Comparison of ENCODE assay signal across 29 cellular contexts in the genomic region with DNA sequence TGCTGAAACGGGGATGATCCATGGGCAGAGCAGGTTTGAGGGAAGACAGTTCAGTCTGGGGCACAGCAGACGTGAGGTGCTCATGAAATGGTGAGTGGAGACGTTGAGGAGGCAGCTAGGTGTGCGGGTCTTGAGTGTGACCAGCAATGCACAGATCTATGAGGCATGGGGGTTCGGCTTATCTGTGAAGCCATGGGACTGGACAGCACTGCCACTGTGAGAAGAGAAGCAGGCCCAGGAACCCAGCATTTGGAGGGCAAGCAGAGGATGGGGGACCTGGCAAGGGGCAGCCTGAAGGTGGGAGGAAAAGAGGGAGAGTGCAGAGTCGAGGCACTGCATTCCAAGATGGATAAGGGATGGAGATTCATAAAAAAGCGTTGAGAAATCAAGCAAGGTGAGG. TPM values are rescaled to one million over a fixed set of nuclear protein-coding genes. Genes with fewer than 3 reads are reported as not detected.
A peak's percentile ranks its signal among the peaks of the same experiment; 100 is the strongest.
DNase-seq lines count a peak whose midpoint lies in the region; ATAC-seq, FAIRE-seq and TF ChIP-seq lines count a peak whose summit lies in the region.
"Had no signal": no experiment of that assay in that cellular context is flagged by ENCODE, and none has a peak within 500 bp of the region (broad histone marks: within the 10 kb centered on the region; RNA-seq: fewer than 3 reads in every experiment).

No MANE protein-coding gene starts in this region.

- H3F3A ChIP-seq in Loucy (ENCODE audit: low read depth): no peaks in the 10 kb centered on the region

- H3K27me3 Mint-ChIP-seq in activated naive CD4-positive, alpha-beta T cell treated with anti-CD3 and anti-CD28 coated beads, Interleukin-2, amount 50 U/mL, for 24 hours: no peaks in the 10 kb centered on the region
- no peaks in the 10 kb centered on the region for H3K27me3 Mint-ChIP-seq in activated naive CD4-positive, alpha-beta T cell treated with anti-CD3 and anti-CD28 coated beads for 36 hours (ENCODE audit: low read depth)
- peaks cover 8% of the 10 kb centered on the region for H3K27me3 Mint-ChIP-seq in endothelial cell (ENCODE audit: unreplicated experiment)
- H3K27me3 Mint-ChIP-seq in stimulated activated memory B cell treated with anti-CD40 and anti-IgM and Interleukin-4, amounts not matched to agents 10 μg/mL and 1 μg/mL and 100 μg/mL, for 72 hours: no peaks in the 10 kb centered on the region
- no peaks in the 10 kb centered on the region for H3K27me3 Mint-ChIP-seq in MCF 10A (ENCODE audit: insufficient read depth, unreplicated experiment)

- DNase-seq in activated naive CD4-positive, alpha-beta T cell treated with anti-CD3 and anti-CD28 coated beads for 36 hours: no peak
- DNase-seq in endothelial cell (ENCODE audit: low spot score): no peak
- no peak for DNase-seq in HTR-8/SVneo (ENCODE audit: insufficient read length, low spot score)
- no peak for DNase-seq in MCF 10A (ENCODE audit: unreplicated experiment)
- no peak for DNase-seq in SIG-M5 treated with dmso at 0.1 percent for 504 hours (lab: John Stamatoyannopoulos, UW; ENCODE audit: unreplicated experiment)
- DNase-seq: activated CD4-positive, alpha-beta T cell treated with anti-CD3 and anti-CD28 coated beads for 4 hours; activated naive CD4-positive, alpha-beta T cell treated with Interleukin-2 at 50 U/mL for 16 hours; colonic mucosa; effector memory CD4-positive, alpha-beta T cell; foreskin fibroblast; head of caudate nucleus; kidney; lower lobe of right lung; NCI-H1436; NCI-H2107; NCI-H446 treated with DMSO at 0.1 percent for 48 hours; stimulated activated CD4-positive, alpha-beta T cell treated with anti-CD3 and anti-CD28 coated beads, Interleukin-12 subunit alpha, Interleukin-12 subunit beta, amount 100 ng/mL, for 4 hours; stimulated activated CD4-positive, alpha-beta T cell treated with anti-CD3 and anti-CD28 coated beads, Interleukin-4, amount 100 ng/mL, for 1 hour; stimulated activated naive CD4-positive, alpha-beta T cell had no signal

- FAIRE-seq in HTR-8/SVneo (lab: Jason Lieb, UNC): no peak
- FAIRE-seq: D721Med, GM18507, kidney had no signal

- H3K27ac Mint-ChIP-seq in activated naive CD4-positive, alpha-beta T cell treated with anti-CD3 and anti-CD28 coated beads, Interleukin-2, amount 50 U/mL, for 24 hours: peak overlapping the region; percentile 15
- no peak overlapping the region for H3K27ac Mint-ChIP-seq in activated naive CD4-positive, alpha-beta T cell treated with anti-CD3 and anti-CD28 coated beads for 36 hours
- H3K27ac Mint-ChIP-seq in endothelial cell (ENCODE audit: unreplicated experiment) (peak overlapping the region; percentile 20), MCF 10A (ENCODE audit: low read depth, unreplicated experiment) (no peak overlapping the region)
- H3K27ac Mint-ChIP-seq in stimulated activated memory B cell treated with anti-CD40 and anti-IgM and Interleukin-4, amounts not matched to agents 10 μg/mL and 1 μg/mL and 100 μg/mL, for 72 hours: peak overlapping the region; percentile 1

- intact Hi-C loops in activated naive CD4-positive, alpha-beta T cell treated with anti-CD3 and anti-CD28 coated beads for 36 hours (cut with micrococcal nuclease): no loop called here
- intact Hi-C loops in MCF 10A (cut with micrococcal nuclease): no loop called here

- POLR2A ChIA-PET in MCF 10A (lab: Yijun Ruan, JAX): no interaction called here

- H3K9ac ChIP-seq in Loucy (ENCODE audit: low read depth, low read length, poor library complexity, severe bottlenecking): no peak overlapping the region
- H3K9ac ChIP-seq: KMS-11 had no signal

- H3K4me2 ChIP-seq in Loucy (ENCODE audit: low read depth, low read length, poor library complexity, severe bottlenecking): peak overlapping the region; percentile 87
- H3K4me2 ChIP-seq: KMS-11 had no signal

- TF ChIP-seq CTCF in Loucy (conservative IDR thresholded peaks at IDR 0.05; ENCODE audit: low read length) (no peak), endothelial cell (IDR thresholded peaks at IDR 0.05; ENCODE audit: unreplicated experiment) (no peak), MCF 10A (IDR thresholded peaks at IDR 0.05; ENCODE audit: unreplicated experiment) (no peak)

- H3K4me3 ChIP-seq in Loucy (ENCODE audit: low read length, poor library complexity, severe bottlenecking): no peak overlapping the region
- H3K4me3 ChIP-seq: breast epithelium, colonic mucosa, lower lobe of right lung, SK-N-MC, suprapubic skin had no signal

- H2AFZ ChIP-seq in Loucy (ENCODE audit: low read length): no peak overlapping the region

- H3K36me3 Mint-ChIP-seq in activated naive CD4-positive, alpha-beta T cell treated with anti-CD3 and anti-CD28 coated beads, Interleukin-2, amount 50 U/mL, for 24 hours: peaks cover 38% of the 10 kb centered on the region
- H3K36me3 Mint-ChIP-seq in activated naive CD4-positive, alpha-beta T cell treated with anti-CD3 and anti-CD28 coated beads for 36 hours (ENCODE audit: low read depth): peaks cover 44% of the 10 kb centered on the region
- H3K36me3 Mint-ChIP-seq in endothelial cell (ENCODE audit: low read depth, unreplicated experiment) (peaks cover 13% of the 10 kb centered on the region), MCF 10A (ENCODE audit: insufficient read depth, unreplicated experiment) (peaks cover 45% of the 10 kb centered on the region)
- H3K36me3 Mint-ChIP-seq in stimulated activated memory B cell treated with anti-CD40 and anti-IgM and Interleukin-4, amounts not matched to agents 10 μg/mL and 1 μg/mL and 100 μg/mL, for 72 hours: peaks cover 84% of the 10 kb centered on the region

- peaks cover 92% of the 10 kb centered on the region for H4K20me1 ChIP-seq in Loucy (ENCODE audit: insufficient read depth, low read length, poor library complexity, severe bottlenecking)

- no peaks in the 10 kb centered on the region for H3K9me2 ChIP-seq in Loucy (replicated peaks; ENCODE audit: low read depth, low read length)

- peaks cover 89% of the 10 kb centered on the region for H3K36me3 ChIP-seq in Loucy (ENCODE audit: insufficient read depth, low read length)
- H3K36me3 ChIP-seq: colonic mucosa had no signal

- H3K9me3 ChIP-seq in Loucy (ENCODE audit: insufficient read depth, low read depth, low read length): no peaks in the 10 kb centered on the region
- H3K9me3 ChIP-seq: breast epithelium, colonic mucosa, lower lobe of right lung, suprapubic skin had no signal

- H3K4me1 ChIP-seq in Loucy (ENCODE audit: insufficient read depth, low read length, poor library complexity, severe bottlenecking): peaks cover 58% of the 10 kb centered on the region
- H3K4me1 ChIP-seq: breast epithelium, colonic mucosa had no signal

- H3K4me1 Mint-ChIP-seq in activated naive CD4-positive, alpha-beta T cell treated with anti-CD3 and anti-CD28 coated beads, Interleukin-2, amount 50 U/mL, for 24 hours: peaks cover 6% of the 10 kb centered on the region
- H3K4me1 Mint-ChIP-seq in activated naive CD4-positive, alpha-beta T cell treated with anti-CD3 and anti-CD28 coated beads for 36 hours (ENCODE audit: low read depth): peaks cover 3% of the 10 kb centered on the region
- H3K4me1 Mint-ChIP-seq in endothelial cell (ENCODE audit: unreplicated experiment) (peaks cover 27% of the 10 kb centered on the region), MCF 10A (ENCODE audit: insufficient read depth, unreplicated experiment) (peaks cover 20% of the 10 kb centered on the region)
- peaks cover 5% of the 10 kb centered on the region for H3K4me1 Mint-ChIP-seq in stimulated activated memory B cell treated with anti-CD40 and anti-IgM and Interleukin-4, amounts not matched to agents 10 μg/mL and 1 μg/mL and 100 μg/mL, for 72 hours

- H3K27me3 ChIP-seq in Loucy (ENCODE audit: insufficient read depth, low read length, poor library complexity, severe bottlenecking): no peaks in the 10 kb centered on the region
- H3K27me3 ChIP-seq: breast epithelium, colonic mucosa, suprapubic skin had no signal

- no peak overlapping the region for H3K4me3 Mint-ChIP-seq in activated naive CD4-positive, alpha-beta T cell treated with anti-CD3 and anti-CD28 coated beads, Interleukin-2, amount 50 U/mL, for 24 hours
- H3K4me3 Mint-ChIP-seq in activated naive CD4-positive, alpha-beta T cell treated with anti-CD3 and anti-CD28 coated beads for 36 hours: no peak overlapping the region
- H3K4me3 Mint-ChIP-seq in endothelial cell (ENCODE audit: unreplicated experiment) (peak overlapping the region; percentile 81), MCF 10A (ENCODE audit: unreplicated experiment) (no peak overlapping the region)
- no peak overlapping the region for H3K4me3 Mint-ChIP-seq in stimulated activated memory B cell treated with anti-CD40 and anti-IgM and Interleukin-4, amounts not matched to agents 10 μg/mL and 1 μg/mL and 100 μg/mL, for 72 hours

- ATAC-seq in stimulated activated memory B cell treated with anti-CD40 and anti-IgM and Interleukin-4, amounts not matched to agents 10 μg/mL and 1 μg/mL and 100 μg/mL, for 72 hours: no peak
- ATAC-seq: lower lobe of right lung, right cardiac atrium had no signal

- H3K79me2 ChIP-seq in Loucy (ENCODE audit: insufficient read depth, low read length): peaks cover 98% of the 10 kb centered on the region

- no TSS peak for BruUV-seq in MCF 10A (replicated peaks; lab: Mats Ljungman, UMichigan)

- H3K9me3 Mint-ChIP-seq in activated naive CD4-positive, alpha-beta T cell treated with anti-CD3 and anti-CD28 coated beads, Interleukin-2, amount 50 U/mL, for 24 hours: no peaks in the 10 kb centered on the region
- no peaks in the 10 kb centered on the region for H3K9me3 Mint-ChIP-seq in activated naive CD4-positive, alpha-beta T cell treated with anti-CD3 and anti-CD28 coated beads for 36 hours
- H3K9me3 Mint-ChIP-seq in endothelial cell (ENCODE audit: unreplicated experiment): no peaks in the 10 kb centered on the region
- H3K9me3 Mint-ChIP-seq in stimulated activated memory B cell treated with anti-CD40 and anti-IgM and Interleukin-4, amounts not matched to agents 10 μg/mL and 1 μg/mL and 100 μg/mL, for 72 hours: no peaks in the 10 kb centered on the region
- no peaks in the 10 kb centered on the region for H3K9me3 Mint-ChIP-seq in MCF 10A (ENCODE audit: unreplicated experiment)

- CTCF ChIA-PET in activated naive CD4-positive, alpha-beta T cell treated with anti-CD3 and anti-CD28 coated beads for 36 hours (lab: Charles Lee): no interaction called here
- CTCF ChIA-PET in MCF 10A (lab: Yijun Ruan, JAX): interaction anchor here (0.7 kb wide), 1 partner anchor 46 kb away, joined by 3 read pairs; no protein-coding TSS in a partner anchor

RNA-seq across cellular contexts. Expression of a gene that starts 8.0 kb away (rescaled TPM):
- total RNA-seq in activated naive CD4-positive, alpha-beta T cell treated with anti-CD3 and anti-CD28 coated beads for 36 hours: 10 to 100 TPM; 12.0 to 13.5 TPM
- total RNA-seq in endothelial cell (ENCODE audit: unreplicated experiment) (2.1 TPM), MCF 10A (2022) (6.3 and 11.7 TPM in 2 replicates)

Comparison
In these comparisons a context has a peak if more than half of its experiments do, and no peak if none do; other contexts are left out.
1. H3K27ac Mint-ChIP-seq: peak in activated naive CD4-positive, alpha-beta T cell treated with anti-CD3 and anti-CD28 coated beads, Interleukin-2, amount 50 U/mL, for 24 hours (single experiment), endothelial cell (single experiment) and stimulated activated memory B cell treated with anti-CD40 and anti-IgM and Interleukin-4, amounts not matched to agents 10 μg/mL and 1 μg/mL and 100 μg/mL, for 72 hours (single experiment); none in activated naive CD4-positive, alpha-beta T cell treated with anti-CD3 and anti-CD28 coated beads for 36 hours (single experiment) and MCF 10A (single experiment).